In genomic region chr4:22875592-22876257, GRCh38 we compare ENCODE assay signal across 31 cellular contexts.
"Had no signal": no experiment of that assay in that cellular context is flagged by ENCODE, and none has a peak within 500 bp of the region (broad histone marks: within the 10 kb centered on the region; RNA-seq: fewer than 3 reads in every experiment).

No MANE protein-coding gene starts in this region.

- H3K4me1 ChIP-seq: left lung, lower lobe of right lung, pancreas, prostate gland, stomach, testis, thyroid gland, upper lobe of left lung, vagina had no signal

- H3K36me3 Mint-ChIP-seq: immature natural killer cell; naive thymus-derived CD8-positive, alpha-beta T cell; stimulated activated naive B cell treated with anti-CD40 and anti-IgM and Interleukin-4, amounts not matched to agents 10 μg/mL and 1 μg/mL and 100 μg/mL, for 72 hours had no signal

- FAIRE-seq: islet of Langerhans, kidney, pancreas had no signal

- H3K4me1 Mint-ChIP-seq: immature natural killer cell; nephron; neural crest cell; stimulated activated naive B cell treated with anti-CD40 and anti-IgM and Interleukin-4, amounts not matched to agents 10 μg/mL and 1 μg/mL and 100 μg/mL, for 72 hours had no signal

- H3K27ac ChIP-seq: left lung, lower lobe of right lung, pancreas, prostate gland, skin epidermis, stomach, testis, thyroid gland, upper lobe of left lung, vagina had no signal

- ATAC-seq: left lung; lower lobe of right lung; naive thymus-derived CD8-positive, alpha-beta T cell; pancreas; right cardiac atrium; sciatic nerve; stimulated activated naive B cell treated with anti-CD40 and anti-IgM and Interleukin-4, amounts not matched to agents 10 μg/mL and 1 μg/mL and 100 μg/mL, for 72 hours; stimulated activated naive CD8-positive, alpha-beta T cell treated with anti-CD3 and anti-CD28 coated beads, Interleukin-15, Interleukin-2, amounts not matched to agents 100 U/mL and 50 U/mL, for 24 hours had no signal

- H3K4me3 Mint-ChIP-seq: immature natural killer cell; naive thymus-derived CD8-positive, alpha-beta T cell; nephron; neural crest cell; stimulated activated naive B cell treated with anti-CD40 and anti-IgM and Interleukin-4, amounts not matched to agents 10 μg/mL and 1 μg/mL and 100 μg/mL, for 72 hours had no signal

- H3K36me3 ChIP-seq: left lung, lower lobe of right lung, pancreas, prostate gland, stomach, thyroid gland, transverse colon, upper lobe of left lung, vagina had no signal

- H3K9me3 ChIP-seq: left lung, lower lobe of right lung, pancreas, prostate gland, stomach, testis, thyroid gland, transverse colon, upper lobe of left lung, vagina had no signal

- H3K27me3 Mint-ChIP-seq: stimulated activated naive B cell treated with anti-CD40 and anti-IgM and Interleukin-4, amounts not matched to agents 10 μg/mL and 1 μg/mL and 100 μg/mL, for 72 hours had no signal

- H3K27ac Mint-ChIP-seq: immature natural killer cell; naive thymus-derived CD8-positive, alpha-beta T cell; stimulated activated naive B cell treated with anti-CD40 and anti-IgM and Interleukin-4, amounts not matched to agents 10 μg/mL and 1 μg/mL and 100 μg/mL, for 72 hours had no signal

- DNase-seq: immature natural killer cell; kidney; left colon; left lung; lower lobe of right lung; mammary epithelial cell; mesenchymal stem cell; naive thymus-derived CD8-positive, alpha-beta T cell; nucleus accumbens; pancreas; posterior cingulate gyrus; retina; right cardiac atrium; stimulated activated CD4-positive, alpha-beta T cell treated with anti-CD3 and anti-CD28 coated beads, Interleukin-12 subunit alpha, Interleukin-12 subunit beta, amount 100 ng/mL, for 4 hours; stimulated activated CD4-positive, alpha-beta T cell treated with anti-CD3 and anti-CD28 coated beads, Interleukin-15, amount 100 ng/mL, for 24 hours; stimulated activated CD4-positive, alpha-beta T cell treated with anti-CD3 and anti-CD28 coated beads, Interleukin-2, amount 100 ng/mL, for 24 hours; stimulated activated CD4-positive, alpha-beta T cell treated with anti-CD3 and anti-CD28 coated beads, Interleukin-4, amount 100 ng/mL, for 1 hour; stimulated activated naive B cell treated with anti-CD40 and anti-IgM and Interleukin-4, amounts not matched to agents 10 μg/mL and 1 μg/mL and 100 μg/mL, for 72 hours; stimulated activated naive CD8-positive, alpha-beta T cell treated with anti-CD3 and anti-CD28 coated beads, Interleukin-15, Interleukin-2, amounts not matched to agents 100 U/mL and 50 U/mL, for 24 hours; stomach; testis; thyroid gland; transverse colon; upper lobe of left lung had no signal

- H3K4me3 ChIP-seq: left lung, lower lobe of right lung, pancreas, prostate gland, skin epidermis, stomach, testis, thyroid gland, transverse colon, upper lobe of left lung, vagina had no signal

- H3K9me3 Mint-ChIP-seq: nephron, neural crest cell had no signal

- H3K27me3 ChIP-seq: left lung, pancreas, stomach, testis, thyroid gland, transverse colon, upper lobe of left lung, vagina had no signal
